In genomic region chr14:68283378-68284123, GRCh38 we compare ENCODE assay signal across 8 cellular contexts.
DNase-seq lines count a peak whose midpoint lies in the region; ATAC-seq and TF ChIP-seq lines count a peak whose summit lies in the region.

No MANE protein-coding gene starts in this region.

- H3K27me3 ChIP-seq in lower lobe of right lung (ENCODE audit: low read depth) (no peaks in the 10 kb centered on the region), transverse colon (no peaks in the 10 kb centered on the region)

- intact Hi-C loops in lower lobe of right lung (cut with DNase I) = no loop called here
- intact Hi-C loops in transverse colon (cut with DNase I; ENCODE audit: low total_unique reads) = no loop called here

- H3K36me3 ChIP-seq in lower lobe of right lung = no peaks in the 10 kb centered on the region
- no peaks in the 10 kb centered on the region for H3K36me3 ChIP-seq in transverse colon

- in situ Hi-C loops in transverse colon (cut with MboI; ENCODE audit: low pct_ligation_motif_present in 1 of 4, low pct_unique_long_range_greater_than_20kb in 1 of 4, low sequenced_read_pairs in 3 of 4) = no loop called here
- in situ Hi-C loops in G401 (cut with HindIII; ENCODE audit: low sequenced_read_pairs) = no loop called here

- 67 to 78% methylated on average over 5 to 11 of the region's 11 CpGs for WGBS in transverse colon (ENCODE audit: low coverage in 1 of 2), 2 donors

- ATAC-seq in GM19035 (IDR thresholded peaks at IDR 0.05; ENCODE audit: unreplicated experiment) (peak; percentile 53), HG03354 (IDR thresholded peaks at IDR 0.05; ENCODE audit: poor library complexity, severe bottlenecking, unreplicated experiment) (peak; percentile 52), lower lobe of right lung (peak; percentile 61)

- TF ChIP-seq EP300 in transverse colon (IDR thresholded peaks at IDR 0.05; ENCODE audit: low read depth) = no peak

- peak; percentile 62 to 64 for DNase-seq in activated T-cell treated with anti-CD3 and anti-CD28 coated beads, Interleukin-2, amount 50 U/mL, for 48 hours
- peak; percentile 51 for DNase-seq in lower lobe of right lung
- DNase-seq in transverse colon = peak; percentile 51
- DNase-seq in G401 (ENCODE audit: low spot score) = no peak
- no peak for DNase-seq in NCI-H187 treated with DMSO at 0.1 percent for 48 hours (lab: John Stamatoyannopoulos, UW)
- DNase-seq in EL = no peak

- H3K4me1 ChIP-seq in lower lobe of right lung = peaks cover 45% of the 10 kb centered on the region
- H3K4me1 ChIP-seq in transverse colon = peaks cover 0 to 42% (median 9%) of the 10 kb centered on the region in 4 donors

- H3K4me3 ChIP-seq in lower lobe of right lung (no peak overlapping the region), transverse colon (no peak overlapping the region)

- H3K9me3 ChIP-seq in lower lobe of right lung (no peaks in the 10 kb centered on the region), transverse colon (no peaks in the 10 kb centered on the region)

- H3K27ac ChIP-seq in lower lobe of right lung (peak overlapping the region; percentile 57), transverse colon (peak overlapping the region; percentile 13 to 50 (median 34))

- no peak for TF ChIP-seq CTCF in lower lobe of right lung (IDR thresholded peaks at IDR 0.05)
- no peak for TF ChIP-seq CTCF in transverse colon (IDR thresholded peaks at IDR 0.05)

- TF ChIP-seq POLR2A in transverse colon (IDR thresholded peaks at IDR 0.05) = no peak

Comparison
In these comparisons a context has a peak if more than half of its experiments do, and no peak if none do; other contexts are left out.
1. DNase-seq: peak in activated T-cell treated with anti-CD3 and anti-CD28 coated beads, Interleukin-2, amount 50 U/mL, for 48 hours (2 of 2), lower lobe of right lung (single experiment) and transverse colon (single experiment); none in G401 (single experiment), NCI-H187 treated with DMSO at 0.1 percent for 48 hours (single experiment) and EL (single experiment).
2. Peak in every context shown above with its lines, with median percentiles within 50 percentile points of each other: ATAC-seq.